ENCODE assay signal across 7 cellular contexts in genomic region chr17:33778505-33779398, GRCh38.
DNase-seq lines count a peak whose midpoint lies in the region; ATAC-seq, FAIRE-seq and TF ChIP-seq lines count a peak whose summit lies in the region.

No MANE protein-coding gene starts in this region.

- no peaks in the 10 kb centered on the region for H3K9me3 ChIP-seq in DND-41 (ENCODE audit: insufficient read depth, low read length, severe bottlenecking)
- H3K9me3 ChIP-seq in Peyer's patch = no peaks in the 10 kb centered on the region

- FAIRE-seq in bronchial epithelial cell (lab: Jason Lieb, UNC) = no peak

- H3K4me3 ChIP-seq in DND-41 (ENCODE audit: low read depth in 1 of 2, low read length in 2 of 2) (no peak overlapping the region), Peyer's patch (no peak overlapping the region), bronchial epithelial cell (ENCODE audit: low read depth, low read length) (no peak overlapping the region)

- H3K4me2 ChIP-seq in DND-41 (ENCODE audit: insufficient read depth, low read length) = no peak overlapping the region

- H2AFZ ChIP-seq in DND-41 (ENCODE audit: low read depth, low read length) = no peak overlapping the region

- ATAC-seq in DND-41 (ENCODE audit: insufficient read depth, low read depth) = 0 out of 3 replicates have a peak, but pooled peaks have one; percentile 35

- no peaks in the 10 kb centered on the region for H3K79me2 ChIP-seq in DND-41 (ENCODE audit: insufficient read depth, low read length)

- peak; percentile 95 for TF ChIP-seq CTCF in DND-41 (IDR thresholded peaks at IDR 0.05; ENCODE audit: borderline replicate concordance, extremely low read depth, low read length, poor library complexity, severe bottlenecking)
- TF ChIP-seq CTCF in Peyer's patch (IDR thresholded peaks at IDR 0.05) = peak; percentile 67 to 90 (median 82)
- TF ChIP-seq CTCF in bronchial epithelial cell (IDR thresholded peaks at IDR 0.05; ENCODE audit: insufficient read depth, low read length, severe bottlenecking) = peak; percentile 75

- H3K4me1 ChIP-seq in DND-41 (ENCODE audit: insufficient read depth, low read length) (no peaks in the 10 kb centered on the region), Peyer's patch (no peaks in the 10 kb centered on the region)

- H3K27me3 ChIP-seq in DND-41 (ENCODE audit: insufficient read depth, low read length, poor library complexity) (peaks cover 14% of the 10 kb centered on the region), Peyer's patch (no peaks in the 10 kb centered on the region), bronchial epithelial cell (ENCODE audit: control insufficient read depth, insufficient read depth, low read length) (no peaks in the 10 kb centered on the region)

- no peaks in the 10 kb centered on the region for H4K20me1 ChIP-seq in DND-41 (ENCODE audit: insufficient read depth, low read length)

- no peaks in the 10 kb centered on the region for H3K36me3 ChIP-seq in DND-41 (ENCODE audit: insufficient read depth, low read length)
- H3K36me3 ChIP-seq in Peyer's patch = no peaks in the 10 kb centered on the region
- no peaks in the 10 kb centered on the region for H3K36me3 ChIP-seq in bronchial epithelial cell (ENCODE audit: control insufficient read depth, insufficient read depth, low read length)

- no peak for TF ChIP-seq POLR2A in Peyer's patch (IDR thresholded peaks at IDR 0.05)

- DNase-seq in DND-41 (peak; percentile 58), HT-29 (ENCODE audit: low spot score) (peak; percentile 68), Peyer's patch (peak in 1 of 3 donors; percentile 66), bronchial epithelial cell (ENCODE audit: low read depth) (peak; percentile 49), kidney glomerular epithelial cell (lab: John Stamatoyannopoulos, UW) (peak; percentile 56), COR-L47 (lab: John Stamatoyannopoulos, UW) (no peak)
- peak; percentile 2 to 3 for DNase-seq in stimulated activated CD4-positive, alpha-beta T cell treated with anti-CD3 and anti-CD28 coated beads, Interleukin-4, amount 100 ng/mL, for 4 hours

- H3K9ac ChIP-seq in DND-41 (ENCODE audit: low read depth, low read length) = no peak overlapping the region

- H3K27ac ChIP-seq in DND-41 (ENCODE audit: low read length) (no peak overlapping the region), Peyer's patch (no peak overlapping the region)
